13 cellular contexts compared by ENCODE assay signal in genomic region chr5:81768960-81769452, GRCh38. TPM values are rescaled to one million over a fixed set of nuclear protein-coding genes. Genes with fewer than 3 reads are reported as not detected.
A peak's percentile ranks its signal among the peaks of the same experiment; 100 is the strongest.
DNase-seq lines count a peak whose midpoint lies in the region; ATAC-seq and TF ChIP-seq lines count a peak whose summit lies in the region.
"Had no signal": no experiment of that assay in that cellular context is flagged by ENCODE, and none has a peak within 500 bp of the region (broad histone marks: within the 10 kb centered on the region; RNA-seq: fewer than 3 reads in every experiment).

No MANE protein-coding gene starts in this region.

- peaks cover 9% of the 10 kb centered on the region for H3K4me1 Mint-ChIP-seq in activated CD4-positive, alpha-beta T cell treated with anti-CD3 and anti-CD28 coated beads for 36 hours
- H3K4me1 Mint-ChIP-seq in activated CD4-positive, alpha-beta T cell treated with anti-CD3 and anti-CD28 coated beads, Interleukin-2, amount 10 ng/mL, durations not matched to agents 24 days and 14 days = peaks cover 3% of the 10 kb centered on the region
- H3K4me1 Mint-ChIP-seq in stimulated activated effector memory CD8-positive, alpha-beta T cell treated with anti-CD3 and anti-CD28 coated beads, Interleukin-12 subunit alpha, Interleukin-12 subunit beta, amount 100 ng/mL, for 72 hours = no peaks in the 10 kb centered on the region
- no peaks in the 10 kb centered on the region for H3K4me1 Mint-ChIP-seq in stimulated activated memory B cell treated with anti-CD40 and anti-IgM and Interleukin-4, amounts not matched to agents 10 μg/mL and 1 μg/mL and 100 μg/mL, for 72 hours
- H3K4me1 Mint-ChIP-seq: activated CD4-positive, alpha-beta T cell treated with anti-CD3 and anti-CD28 coated beads, Interleukin-2, amount 10 ng/mL, durations not matched to agents 7 days and 5 days had no signal

- POLR2A ChIA-PET in activated CD4-positive, alpha-beta T cell treated with anti-CD3 and anti-CD28 coated beads for 36 hours (lab: Charles Lee) = interaction anchor here (0.6 kb wide), 1 partner anchor 289 kb away, joined by 3 read pairs; no protein-coding TSS in a partner anchor

- H3K27ac ChIP-seq in fibroblast of lung (ENCODE audit: insufficient read depth, low read length) = peak overlapping the region; percentile 80
- H3K27ac ChIP-seq in colonic mucosa = no peak overlapping the region
- H3K27ac ChIP-seq: transverse colon had no signal

- H2AFZ ChIP-seq in fibroblast of lung (ENCODE audit: low read length) = peak overlapping the region; percentile 72

- no peak for DNase-seq in activated CD4-positive, alpha-beta T cell treated with anti-CD3 and anti-CD28 coated beads for 36 hours
- no peak for DNase-seq in activated CD4-positive, alpha-beta T cell treated with anti-CD3 and anti-CD28 coated beads, Interleukin-2, amount 10 ng/mL, durations not matched to agents 24 days and 14 days
- peak; percentile 78 for DNase-seq in RPMI7951 (ENCODE audit: low read depth)
- peak; percentile 84 to 89 for DNase-seq in fibroblast of lung (ENCODE audit: low read depth in 2 of 2)
- no peak for DNase-seq in stimulated activated effector memory CD8-positive, alpha-beta T cell treated with anti-CD3 and anti-CD28 coated beads, Interleukin-12 subunit alpha, Interleukin-12 subunit beta, amount 100 ng/mL, for 72 hours (ENCODE audit: low spot score in 2 of 2)
- DNase-seq in colonic mucosa = no peak
- DNase-seq: activated CD4-positive, alpha-beta T cell treated with anti-CD3 and anti-CD28 coated beads, Interleukin-2, amount 10 ng/mL, durations not matched to agents 7 days and 5 days; activated naive CD8-positive, alpha-beta T cell treated with anti-CD3 and anti-CD28 coated beads, Interleukin-2, amount 50 U/mL, for 24 hours; glutamatergic neuron; NCI-H1436 treated with DMSO at 0.1 percent for 48 hours; transverse colon had no signal

- H3K36me3 ChIP-seq in fibroblast of lung (ENCODE audit: control insufficient read depth, insufficient read depth, low read length) (no peaks in the 10 kb centered on the region), colonic mucosa (no peaks in the 10 kb centered on the region)
- H3K36me3 ChIP-seq: transverse colon had no signal

- ATAC-seq in activated CD4-positive, alpha-beta T cell treated with anti-CD3 and anti-CD28 coated beads for 36 hours = peak; percentile 61
- peak; percentile 32 for ATAC-seq in stimulated activated effector memory CD8-positive, alpha-beta T cell treated with anti-CD3 and anti-CD28 coated beads, Interleukin-12 subunit alpha, Interleukin-12 subunit beta, amount 100 ng/mL, for 72 hours
- no peak for ATAC-seq in GM19452 (IDR thresholded peaks at IDR 0.05; ENCODE audit: unreplicated experiment)
- no peak for ATAC-seq in stimulated activated memory B cell treated with anti-CD40 and anti-IgM and Interleukin-4, amounts not matched to agents 10 μg/mL and 1 μg/mL and 100 μg/mL, for 72 hours
- ATAC-seq: activated naive CD8-positive, alpha-beta T cell treated with anti-CD3 and anti-CD28 coated beads, Interleukin-2, amount 50 U/mL, for 24 hours had no signal

- H3K27ac Mint-ChIP-seq in activated CD4-positive, alpha-beta T cell treated with anti-CD3 and anti-CD28 coated beads for 36 hours = no peak overlapping the region
- no peak overlapping the region for H3K27ac Mint-ChIP-seq in activated CD4-positive, alpha-beta T cell treated with anti-CD3 and anti-CD28 coated beads, Interleukin-2, amount 10 ng/mL, durations not matched to agents 24 days and 14 days
- H3K27ac Mint-ChIP-seq in stimulated activated effector memory CD8-positive, alpha-beta T cell treated with anti-CD3 and anti-CD28 coated beads, Interleukin-12 subunit alpha, Interleukin-12 subunit beta, amount 100 ng/mL, for 72 hours = peak overlapping the region; percentile 7
- no peak overlapping the region for H3K27ac Mint-ChIP-seq in stimulated activated memory B cell treated with anti-CD40 and anti-IgM and Interleukin-4, amounts not matched to agents 10 μg/mL and 1 μg/mL and 100 μg/mL, for 72 hours
- H3K27ac Mint-ChIP-seq: activated CD4-positive, alpha-beta T cell treated with anti-CD3 and anti-CD28 coated beads, Interleukin-2, amount 10 ng/mL, durations not matched to agents 7 days and 5 days; activated naive CD8-positive, alpha-beta T cell treated with anti-CD3 and anti-CD28 coated beads, Interleukin-2, amount 50 U/mL, for 24 hours had no signal

- H3K4me3 ChIP-seq in fibroblast of lung (replicated peaks in 1 of 4; ENCODE audit: control extremely low read depth in 1 of 4, insufficient read depth in 1 of 4, low read depth in 3 of 4, low read length in 4 of 4) (no peak overlapping the region), colonic mucosa (no peak overlapping the region)
- H3K4me3 ChIP-seq: transverse colon had no signal

- no peak overlapping the region for H3K4me3 Mint-ChIP-seq in activated CD4-positive, alpha-beta T cell treated with anti-CD3 and anti-CD28 coated beads for 36 hours
- H3K4me3 Mint-ChIP-seq in activated CD4-positive, alpha-beta T cell treated with anti-CD3 and anti-CD28 coated beads, Interleukin-2, amount 10 ng/mL, durations not matched to agents 24 days and 14 days = no peak overlapping the region
- no peak overlapping the region for H3K4me3 Mint-ChIP-seq in stimulated activated effector memory CD8-positive, alpha-beta T cell treated with anti-CD3 and anti-CD28 coated beads, Interleukin-12 subunit alpha, Interleukin-12 subunit beta, amount 100 ng/mL, for 72 hours
- H3K4me3 Mint-ChIP-seq in stimulated activated memory B cell treated with anti-CD40 and anti-IgM and Interleukin-4, amounts not matched to agents 10 μg/mL and 1 μg/mL and 100 μg/mL, for 72 hours = no peak overlapping the region
- H3K4me3 Mint-ChIP-seq: activated CD4-positive, alpha-beta T cell treated with anti-CD3 and anti-CD28 coated beads, Interleukin-2, amount 10 ng/mL, durations not matched to agents 7 days and 5 days; activated naive CD8-positive, alpha-beta T cell treated with anti-CD3 and anti-CD28 coated beads, Interleukin-2, amount 50 U/mL, for 24 hours had no signal

- H3K36me3 Mint-ChIP-seq in activated CD4-positive, alpha-beta T cell treated with anti-CD3 and anti-CD28 coated beads for 36 hours (ENCODE audit: low read depth) = no peaks in the 10 kb centered on the region
- no peaks in the 10 kb centered on the region for H3K36me3 Mint-ChIP-seq in activated CD4-positive, alpha-beta T cell treated with anti-CD3 and anti-CD28 coated beads, Interleukin-2, amount 10 ng/mL, durations not matched to agents 24 days and 14 days (ENCODE audit: low read depth)
- H3K36me3 Mint-ChIP-seq in stimulated activated effector memory CD8-positive, alpha-beta T cell treated with anti-CD3 and anti-CD28 coated beads, Interleukin-12 subunit alpha, Interleukin-12 subunit beta, amount 100 ng/mL, for 72 hours = no peaks in the 10 kb centered on the region
- no peaks in the 10 kb centered on the region for H3K36me3 Mint-ChIP-seq in stimulated activated memory B cell treated with anti-CD40 and anti-IgM and Interleukin-4, amounts not matched to agents 10 μg/mL and 1 μg/mL and 100 μg/mL, for 72 hours

- TF ChIP-seq CTCF in fibroblast of lung (conservative IDR thresholded peaks at IDR 0.05 in 1 of 2, IDR thresholded peaks at IDR 0.05 in 1 of 2; ENCODE audit: low read depth in 1 of 2, low read length in 2 of 2) = no peak
- no peak for TF ChIP-seq CTCF in colonic mucosa (IDR thresholded peaks at IDR 0.05)

- H3K9ac ChIP-seq in fibroblast of lung (ENCODE audit: insufficient read depth, low read length) = no peak overlapping the region
- H3K9ac ChIP-seq in colonic mucosa (ENCODE audit: low read depth in 2 of 2, low read length in 2 of 2) = no peak overlapping the region

- H3K9me3 ChIP-seq in fibroblast of lung (ENCODE audit: control insufficient read depth, insufficient read depth, low read depth, low read length) (no peaks in the 10 kb centered on the region), colonic mucosa (no peaks in the 10 kb centered on the region)
- H3K9me3 ChIP-seq: transverse colon had no signal

- H3K27me3 ChIP-seq in fibroblast of lung (ENCODE audit: control insufficient read depth, insufficient read depth, low read length) (no peaks in the 10 kb centered on the region), colonic mucosa (no peaks in the 10 kb centered on the region)
- H3K27me3 ChIP-seq: transverse colon had no signal

- H3K27me3 Mint-ChIP-seq in activated CD4-positive, alpha-beta T cell treated with anti-CD3 and anti-CD28 coated beads for 36 hours = no peaks in the 10 kb centered on the region
- peaks cover 2% of the 10 kb centered on the region for H3K27me3 Mint-ChIP-seq in activated CD4-positive, alpha-beta T cell treated with anti-CD3 and anti-CD28 coated beads, Interleukin-2, amount 10 ng/mL, durations not matched to agents 24 days and 14 days
- no peaks in the 10 kb centered on the region for H3K27me3 Mint-ChIP-seq in stimulated activated memory B cell treated with anti-CD40 and anti-IgM and Interleukin-4, amounts not matched to agents 10 μg/mL and 1 μg/mL and 100 μg/mL, for 72 hours
- H3K27me3 Mint-ChIP-seq: activated CD4-positive, alpha-beta T cell treated with anti-CD3 and anti-CD28 coated beads, Interleukin-2, amount 10 ng/mL, durations not matched to agents 7 days and 5 days; activated naive CD8-positive, alpha-beta T cell treated with anti-CD3 and anti-CD28 coated beads, Interleukin-2, amount 50 U/mL, for 24 hours had no signal

- H3K4me2 ChIP-seq in fibroblast of lung (ENCODE audit: extremely low read depth, insufficient read depth, low read length) = peak overlapping the region; percentile 68

- no peaks in the 10 kb centered on the region for H3K9me3 Mint-ChIP-seq in activated CD4-positive, alpha-beta T cell treated with anti-CD3 and anti-CD28 coated beads for 36 hours (ENCODE audit: low read depth)
- peaks cover 4% of the 10 kb centered on the region for H3K9me3 Mint-ChIP-seq in activated CD4-positive, alpha-beta T cell treated with anti-CD3 and anti-CD28 coated beads, Interleukin-2, amount 10 ng/mL, durations not matched to agents 24 days and 14 days
- no peaks in the 10 kb centered on the region for H3K9me3 Mint-ChIP-seq in stimulated activated effector memory CD8-positive, alpha-beta T cell treated with anti-CD3 and anti-CD28 coated beads, Interleukin-12 subunit alpha, Interleukin-12 subunit beta, amount 100 ng/mL, for 72 hours
- no peaks in the 10 kb centered on the region for H3K9me3 Mint-ChIP-seq in stimulated activated memory B cell treated with anti-CD40 and anti-IgM and Interleukin-4, amounts not matched to agents 10 μg/mL and 1 μg/mL and 100 μg/mL, for 72 hours
- H3K9me3 Mint-ChIP-seq: activated CD4-positive, alpha-beta T cell treated with anti-CD3 and anti-CD28 coated beads, Interleukin-2, amount 10 ng/mL, durations not matched to agents 7 days and 5 days; activated naive CD8-positive, alpha-beta T cell treated with anti-CD3 and anti-CD28 coated beads, Interleukin-2, amount 50 U/mL, for 24 hours had no signal

- intact Hi-C loops in activated CD4-positive, alpha-beta T cell treated with anti-CD3 and anti-CD28 coated beads for 36 hours (cut with DNase I, micrococcal nuclease) = no loop called here
- intact Hi-C loops in activated CD4-positive, alpha-beta T cell treated with anti-CD3 and anti-CD28 coated beads, Interleukin-2, amount 10 ng/mL, durations not matched to agents 24 days and 14 days (cut with micrococcal nuclease) = no loop called here
- intact Hi-C loops in colonic mucosa (cut with DNase I) = no loop called here

- CTCF ChIA-PET in activated CD4-positive, alpha-beta T cell treated with anti-CD3 and anti-CD28 coated beads for 36 hours (lab: Charles Lee) = interaction anchor here (0.8 to 1.1 kb wide), 3 partner anchors 18 to 156 kb away, joined by 3 read pairs; no protein-coding TSS in a partner anchor

- peaks cover 7% of the 10 kb centered on the region for H3K4me1 ChIP-seq in fibroblast of lung (ENCODE audit: control insufficient read depth, extremely low read depth, insufficient read depth, low read length)
- H3K4me1 ChIP-seq in colonic mucosa = no peaks in the 10 kb centered on the region
- H3K4me1 ChIP-seq: transverse colon had no signal

- no peaks in the 10 kb centered on the region for H3K79me2 ChIP-seq in fibroblast of lung (ENCODE audit: control insufficient read depth, insufficient read depth, low read length)

- no peaks in the 10 kb centered on the region for H4K20me1 ChIP-seq in fibroblast of lung (ENCODE audit: control insufficient read depth, extremely low read depth, insufficient read depth, low read length)

RNA-seq across cellular contexts. Expression of gene SSBP2, which starts 18.1 kb away (rescaled TPM):
- total RNA-seq in activated CD4-positive, alpha-beta T cell treated with anti-CD3 and anti-CD28 coated beads for 36 hours = 10 to 100 TPM; 16.9 to 21.4 TPM
- total RNA-seq in activated CD4-positive, alpha-beta T cell treated with anti-CD3 and anti-CD28 coated beads, Interleukin-2, amount 10 ng/mL, durations not matched to agents 24 days and 14 days = 13.1 and 13.4 TPM in 2 replicates
- 23.5 and 27.6 TPM in 2 replicates for total RNA-seq in RPMI7951 (2014; rRNA removed; shearing (Covaris generic))
- total RNA-seq in fibroblast of lung (30.8 and 44.4 TPM in 2 replicates), colonic mucosa (10 to 100 TPM; 11.1 to 28.0 TPM)
- polyA plus RNA-seq in fibroblast of lung = 47.5 and 63.1 TPM in 2 replicates
- polyA plus RNA-seq in fibroblast of lung (2012) = 33.1 and 46.6 TPM in 2 replicates
- 40.9 and 75.2 TPM in 2 replicates for polyA minus RNA-seq in fibroblast of lung (ENCODE audit: low replicate concordance)

Comparison
In these comparisons a context has a peak if more than half of its experiments do, and no peak if none do; other contexts are left out.
1. ATAC-seq: peak in activated CD4-positive, alpha-beta T cell treated with anti-CD3 and anti-CD28 coated beads for 36 hours (single experiment) and stimulated activated effector memory CD8-positive, alpha-beta T cell treated with anti-CD3 and anti-CD28 coated beads, Interleukin-12 subunit alpha, Interleukin-12 subunit beta, amount 100 ng/mL, for 72 hours (single experiment); none in GM19452 (single experiment) and stimulated activated memory B cell treated with anti-CD40 and anti-IgM and Interleukin-4, amounts not matched to agents 10 μg/mL and 1 μg/mL and 100 μg/mL, for 72 hours (single experiment).
2. DNase-seq: peak in RPMI7951 (single experiment) and fibroblast of lung (2 of 2); none in activated CD4-positive, alpha-beta T cell treated with anti-CD3 and anti-CD28 coated beads for 36 hours (single experiment), activated CD4-positive, alpha-beta T cell treated with anti-CD3 and anti-CD28 coated beads, Interleukin-2, amount 10 ng/mL, durations not matched to agents 24 days and 14 days (single experiment), stimulated activated effector memory CD8-positive, alpha-beta T cell treated with anti-CD3 and anti-CD28 coated beads, Interleukin-12 subunit alpha, Interleukin-12 subunit beta, amount 100 ng/mL, for 72 hours (0 of 2) and colonic mucosa (single experiment).